25 cellular contexts compared by ENCODE assay signal in the genomic region with DNA sequence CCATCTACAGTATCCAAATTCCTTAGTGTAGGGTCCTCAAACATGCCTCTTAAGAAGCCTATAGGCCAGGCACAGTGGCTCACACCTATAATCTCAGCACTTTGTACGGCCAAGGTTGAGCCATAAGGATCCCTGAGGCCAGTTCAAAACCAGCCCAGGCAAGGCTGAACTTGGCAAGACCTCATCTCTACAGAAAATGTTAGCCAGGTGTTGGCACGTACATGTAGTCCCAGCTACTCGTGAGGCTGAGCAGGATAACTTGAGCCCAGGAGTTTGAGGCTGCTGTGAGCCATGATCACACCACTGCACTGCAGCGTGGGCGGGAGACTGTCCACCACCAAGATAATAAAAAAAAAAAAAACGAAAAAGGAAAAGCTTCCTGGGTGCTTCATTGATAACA.
"Had no signal": no experiment of that assay in that cellular context is flagged by ENCODE, and none has a peak within 500 bp of the region (broad histone marks: within the 10 kb centered on the region; RNA-seq: fewer than 3 reads in every experiment).

No MANE protein-coding gene starts in this region.

- FAIRE-seq: keratinocyte had no signal

- H3K27me3 Mint-ChIP-seq: naive B cell; natural killer cell treated with Interleukin-12 subunit alpha and Interleukin-12 subunit beta and Interleukin-15 and Interleukin-18, amount 100 ng/mL, for 72 hours; progenitor cell of endocrine pancreas; stimulated activated naive B cell treated with anti-CD40 and anti-IgM and Interleukin-4, amounts not matched to agents 10 μg/mL and 1 μg/mL and 100 μg/mL, for 72 hours; type B pancreatic cell had no signal

- H3K9me3 ChIP-seq: ovary, right atrium auricular region, tibial nerve, uterus had no signal

- H3K27me3 ChIP-seq: ovary, right atrium auricular region, tibial nerve, uterus had no signal

- H3K4me3 Mint-ChIP-seq: mesothelial cell of epicardium; naive B cell; natural killer cell treated with Interleukin-12 subunit alpha and Interleukin-12 subunit beta and Interleukin-15 and Interleukin-18, amount 100 ng/mL, for 72 hours; stimulated activated naive B cell treated with anti-CD40 and anti-IgM and Interleukin-4, amounts not matched to agents 10 μg/mL and 1 μg/mL and 100 μg/mL, for 72 hours; type B pancreatic cell had no signal

- H3K27ac Mint-ChIP-seq: mesothelial cell of epicardium; natural killer cell treated with Interleukin-12 subunit alpha and Interleukin-12 subunit beta and Interleukin-15 and Interleukin-18, amount 100 ng/mL, for 72 hours; progenitor cell of endocrine pancreas; stimulated activated naive B cell treated with anti-CD40 and anti-IgM and Interleukin-4, amounts not matched to agents 10 μg/mL and 1 μg/mL and 100 μg/mL, for 72 hours; type B pancreatic cell had no signal

- H3K4me3 ChIP-seq: lung, ovary, right atrium auricular region, skin epidermis, tibial nerve, uterus had no signal

- H3K36me3 ChIP-seq: ovary, uterus had no signal

- H3K9me3 Mint-ChIP-seq: mesothelial cell of epicardium; naive B cell; natural killer cell treated with Interleukin-12 subunit alpha and Interleukin-12 subunit beta and Interleukin-15 and Interleukin-18, amount 100 ng/mL, for 72 hours; stimulated activated naive B cell treated with anti-CD40 and anti-IgM and Interleukin-4, amounts not matched to agents 10 μg/mL and 1 μg/mL and 100 μg/mL, for 72 hours; type B pancreatic cell had no signal

- ATAC-seq: left cardiac atrium; left lobe of liver; natural killer cell treated with Interleukin-12 subunit alpha and Interleukin-12 subunit beta and Interleukin-15 and Interleukin-18, amount 100 ng/mL, for 72 hours; sciatic nerve; stimulated activated naive B cell treated with anti-CD40 and anti-IgM and Interleukin-4, amounts not matched to agents 10 μg/mL and 1 μg/mL and 100 μg/mL, for 72 hours; stimulated activated naive CD8-positive, alpha-beta T cell treated with anti-CD3 and anti-CD28 coated beads, Interleukin-15, Interleukin-2, amounts not matched to agents 100 U/mL and 50 U/mL, for 24 hours had no signal

- DNase-seq: hippocampal formation; kidney glomerular epithelial cell; left cardiac atrium; mesendoderm; naive B cell; ovary; stimulated activated CD4-positive, alpha-beta T cell treated with anti-CD3 and anti-CD28 coated beads, Interleukin-12 subunit alpha, Interleukin-12 subunit beta, amount 100 ng/mL, for 4 hours; stimulated activated CD4-positive, alpha-beta T cell treated with anti-CD3 and anti-CD28 coated beads, Interleukin-15, amount 100 ng/mL, for 24 hours; stimulated activated CD4-positive, alpha-beta T cell treated with anti-CD3 and anti-CD28 coated beads, Interleukin-2, amount 100 ng/mL, for 24 hours; stimulated activated CD4-positive, alpha-beta T cell treated with anti-CD3 and anti-CD28 coated beads, Interleukin-4, amount 100 ng/mL, for 1 hour; stimulated activated naive B cell treated with anti-CD40 and anti-IgM and Interleukin-4, amounts not matched to agents 10 μg/mL and 1 μg/mL and 100 μg/mL, for 72 hours; stimulated activated naive CD8-positive, alpha-beta T cell treated with anti-CD3 and anti-CD28 coated beads, Interleukin-15, Interleukin-2, amounts not matched to agents 100 U/mL and 50 U/mL, for 24 hours; substantia nigra; uterus had no signal

- H3K27ac ChIP-seq: ovary, right atrium auricular region, skin epidermis, tibial nerve, uterus had no signal

- H3K4me1 ChIP-seq: uterus had no signal
